19 cellular contexts compared by ENCODE assay signal in the genomic region with DNA sequence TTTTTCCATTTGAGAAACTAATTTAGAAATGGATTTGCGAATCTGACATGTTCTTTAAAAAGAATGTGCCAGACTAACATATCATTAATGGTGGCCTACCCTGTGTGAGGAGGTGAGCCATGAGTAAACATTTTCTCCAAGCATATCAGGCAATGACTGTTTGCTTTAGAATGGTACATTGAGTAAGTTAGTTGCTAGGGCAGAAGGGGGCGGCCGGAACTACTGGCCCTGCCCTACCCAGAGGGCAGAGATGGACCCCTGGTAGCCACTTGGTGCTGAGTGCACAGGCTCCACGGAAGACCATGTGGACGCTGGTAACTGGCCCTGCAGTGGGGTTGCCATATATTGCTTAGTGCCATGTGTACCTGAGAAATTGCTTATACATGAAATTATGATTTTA. TPM values are rescaled to one million over a fixed set of nuclear protein-coding genes. Genes with fewer than 3 reads are reported as not detected.
DNase-seq lines count a peak whose midpoint lies in the region; ATAC-seq and TF ChIP-seq lines count a peak whose summit lies in the region.
"Had no signal": no experiment of that assay in that cellular context is flagged by ENCODE, and none has a peak within 500 bp of the region (broad histone marks: within the 10 kb centered on the region; RNA-seq: fewer than 3 reads in every experiment).

No MANE protein-coding gene starts in this region.

- H3K27me3 Mint-ChIP-seq in activated T-helper 17 cell treated with anti-CD3 and anti-CD28 coated beads, Interleukin-2, amount 50 U/mL, for 72 hours = no peaks in the 10 kb centered on the region

- H3K4me1 Mint-ChIP-seq in activated T-helper 17 cell treated with anti-CD3 and anti-CD28 coated beads, Interleukin-2, amount 50 U/mL, for 72 hours = peaks cover 32% of the 10 kb centered on the region

- intact Hi-C loops in left ventricle myocardium inferior (cut with micrococcal nuclease) = no loop called here
- intact Hi-C loops in right lobe of liver (cut with DNase I) = no loop called here

- 63% methylated on average over 3 of the region's 5 CpGs for WGBS in right lobe of liver (ENCODE audit: insufficient coverage, low coverage, low lambda C conversion rate, missing lambda C conversion rate)

- DNase-seq in left ventricle myocardium inferior (no peak), right atrium auricular region (ENCODE audit: low spot score) (no peak), right lobe of liver (no peak)
- DNase-seq: activated B cell treated with CpG ODN at 0.5 μM for 24 hours; activated gamma-delta T cell; anterior cingulate cortex; Caco-2; foreskin melanocyte; GDM1; HCEC 1CT; left ventricle myocardium superior; NK-92 treated with Interleukin-12 subunit alpha and Interleukin-12 subunit beta, amount 100 ng/mL, for 24 hours; stimulated activated naive CD8-positive, alpha-beta T cell treated with anti-CD3 and anti-CD28 coated beads, Interleukin-15, Interleukin-2, amounts not matched to agents 100 U/mL and 50 U/mL, for 24 hours had no signal

- TF ChIP-seq CTCF in left ventricle myocardium inferior (IDR thresholded peaks at IDR 0.05; ENCODE audit: borderline replicate concordance) (no peak), right atrium auricular region (IDR thresholded peaks at IDR 0.05) (no peak), right lobe of liver (IDR thresholded peaks at IDR 0.05) (no peak)

- H3K27me3 ChIP-seq in left ventricle myocardium inferior (ENCODE audit: low read depth) = no peaks in the 10 kb centered on the region
- no peaks in the 10 kb centered on the region for H3K27me3 ChIP-seq in right atrium auricular region
- no peaks in the 10 kb centered on the region for H3K27me3 ChIP-seq in right lobe of liver

- peaks cover 90% of the 10 kb centered on the region for H3K4me1 ChIP-seq in left ventricle myocardium inferior
- peaks cover 0 to 63% of the 10 kb centered on the region in 2 donors for H3K4me1 ChIP-seq in right atrium auricular region
- H3K4me1 ChIP-seq in right lobe of liver = peaks cover 0 to 46% (median 16%) of the 10 kb centered on the region in 4 donors

- H3K4me3 Mint-ChIP-seq in activated T-helper 17 cell treated with anti-CD3 and anti-CD28 coated beads, Interleukin-2, amount 50 U/mL, for 72 hours = peak overlapping the region; percentile 13
- H3K4me3 Mint-ChIP-seq: activated B cell treated with CpG ODN at 0.5 μM for 24 hours had no signal

- no peaks in the 10 kb centered on the region for H3K9me3 ChIP-seq in left ventricle myocardium inferior (replicated peaks)
- H3K9me3 ChIP-seq in right atrium auricular region = no peaks in the 10 kb centered on the region
- no peaks in the 10 kb centered on the region for H3K9me3 ChIP-seq in right lobe of liver
- H3K9me3 ChIP-seq: Caco-2 had no signal

- no peak for TF ChIP-seq POLR2A in right lobe of liver (IDR thresholded peaks at IDR 0.05)

- H3K36me3 Mint-ChIP-seq in activated T-helper 17 cell treated with anti-CD3 and anti-CD28 coated beads, Interleukin-2, amount 50 U/mL, for 72 hours (ENCODE audit: low read depth) = no peaks in the 10 kb centered on the region
- H3K36me3 Mint-ChIP-seq: naive thymus-derived CD8-positive, alpha-beta T cell had no signal

- no peak overlapping the region for H3K4me3 ChIP-seq in left ventricle myocardium inferior
- H3K4me3 ChIP-seq in right atrium auricular region = no peak overlapping the region
- H3K4me3 ChIP-seq in right lobe of liver = no peak overlapping the region

- no peaks in the 10 kb centered on the region for H3K9me3 Mint-ChIP-seq in activated T-helper 17 cell treated with anti-CD3 and anti-CD28 coated beads, Interleukin-2, amount 50 U/mL, for 72 hours
- H3K9me3 Mint-ChIP-seq: naive thymus-derived CD8-positive, alpha-beta T cell had no signal

- ATAC-seq in activated T-helper 17 cell treated with anti-CD3 and anti-CD28 coated beads, Interleukin-2, amount 50 U/mL, for 72 hours (replicated peaks) = peak; percentile 14
- ATAC-seq in right lobe of liver (peak; percentile 61 to 80 (median 70)), GM19351 (IDR thresholded peaks at IDR 0.05; ENCODE audit: unreplicated experiment) (no peak), HG03460 (IDR thresholded peaks at IDR 0.05; ENCODE audit: unreplicated experiment) (no peak), HG03159 (IDR thresholded peaks at IDR 0.05; ENCODE audit: unreplicated experiment) (no peak), GM19395 (IDR thresholded peaks at IDR 0.05; ENCODE audit: unreplicated experiment) (no peak)
- ATAC-seq: left ventricle myocardium superior had no signal

- H3K36me3 ChIP-seq in left ventricle myocardium inferior = no peaks in the 10 kb centered on the region
- no peaks in the 10 kb centered on the region for H3K36me3 ChIP-seq in right atrium auricular region
- no peaks in the 10 kb centered on the region for H3K36me3 ChIP-seq in right lobe of liver

- H3K27ac ChIP-seq in left ventricle myocardium inferior (replicated peaks) (peak overlapping the region; percentile 81), right atrium auricular region (no peak overlapping the region), right lobe of liver (no peak overlapping the region)

- no peak overlapping the region for H3K27ac Mint-ChIP-seq in activated T-helper 17 cell treated with anti-CD3 and anti-CD28 coated beads, Interleukin-2, amount 50 U/mL, for 72 hours
- H3K27ac Mint-ChIP-seq: activated B cell treated with CpG ODN at 0.5 μM for 24 hours had no signal

RNA-seq across cellular contexts. Expression of a gene that starts 8.6 kb away (rescaled TPM):
- total RNA-seq in left ventricle myocardium inferior (44.0 TPM), right atrium auricular region (10 to 100 TPM; 38.3 to 42.4 TPM), right lobe of liver (10 to 100 TPM; 34.2 to 67.4 (median 37.8) TPM)
- 10 to 100 TPM; 33.4 to 45.9 TPM for total RNA-seq in activated T-helper 17 cell treated with anti-CD3 and anti-CD28 coated beads, Interleukin-2, amount 50 U/mL, for 72 hours
- total RNA-seq: activated B cell treated with CpG ODN at 0.5 μM for 24 hours had no signal

RNA-seq across cellular contexts. Expression of a gene that starts 54.2 kb away (rescaled TPM):
- total RNA-seq in left ventricle myocardium inferior (39.2 TPM), right atrium auricular region (10 to 100 TPM; 18.0 to 31.9 TPM), right lobe of liver (10 to 100 TPM; 12.6 to 31.4 (median 18.5) TPM)
- total RNA-seq in activated T-helper 17 cell treated with anti-CD3 and anti-CD28 coated beads, Interleukin-2, amount 50 U/mL, for 72 hours = 100 to 1,000 TPM in 1 of 2 donors, 10 to 100 TPM in 1; 54.6 to 151 TPM

Comparison
In these comparisons a context has a peak if more than half of its experiments do, and no peak if none do; other contexts are left out.
1. ATAC-seq: peak in activated T-helper 17 cell treated with anti-CD3 and anti-CD28 coated beads, Interleukin-2, amount 50 U/mL, for 72 hours (single experiment) and right lobe of liver (4 of 4); none in GM19351 (single experiment), HG03460 (single experiment), HG03159 (single experiment) and GM19395 (single experiment).